ENCODE assay signal across 8 cellular contexts in genomic region chr1:1746566-1746909, GRCh38. TPM values are rescaled to one million over a fixed set of nuclear protein-coding genes. Genes with fewer than 3 reads are reported as not detected.
DNase-seq lines count a peak whose midpoint lies in the region; ATAC-seq and TF ChIP-seq lines count a peak whose summit lies in the region.
"Not testable (repeated sequence)": the region's sequence is repeated elsewhere in the genome, so short reads cannot be mapped to it uniquely, and the experiment has no call there.

No MANE protein-coding gene starts in this region.

- H3K4ac ChIP-seq in neuronal stem cell (ENCODE audit: low read length): not testable (repeated sequence)

- H3K79me1 ChIP-seq in neuronal stem cell (ENCODE audit: low read depth, low read length): not testable (repeated sequence)

- H2BK12ac ChIP-seq in neuronal stem cell (ENCODE audit: low read length): not testable (repeated sequence)

- H3K14ac ChIP-seq in neuronal stem cell (ENCODE audit: low read length): not testable (repeated sequence)

- H3K79me2 ChIP-seq in PC-9 (ENCODE audit: low read depth): not testable (repeated sequence)

- not testable (repeated sequence) for H3K9me3 Mint-ChIP-seq in activated naive CD8-positive, alpha-beta T cell treated with anti-CD3 and anti-CD28 coated beads for 36 hours

- no CpG with 5 or more reads among the region's 35 CpGs for WGBS in heart right ventricle, 2 donors
- no CpG with 5 or more reads among the region's 35 CpGs for WGBS in neuronal stem cell (ENCODE audit: extremely low coverage in 2 of 2, insufficient read length in 2 of 2, insufficient replicate concordance in 1 of 2), 2 donors

- H3K4me3 ChIP-seq in PC-9: peak overlapping the region; percentile 54; the same call in 1 of the 2 replicates
- peak overlapping the region in 6 of 10 donors; percentile 31 to 59 (median 52) for H3K4me3 ChIP-seq in heart right ventricle
- H3K4me3 ChIP-seq in neuronal stem cell (ENCODE audit: low read length in 2 of 2): peak overlapping the region in 1 of 2 donors; percentile 44
- peak overlapping the region; percentile 18 to 54 for H3K4me3 ChIP-seq in tibial artery

- not testable (repeated sequence) for H3K18ac ChIP-seq in neuronal stem cell (ENCODE audit: low read length)

- peak overlapping the region; percentile 34; the same call in 1 of the 2 replicates for H3K4me2 ChIP-seq in PC-9
- H3K4me2 ChIP-seq in neuronal stem cell (ENCODE audit: insufficient read depth, low read length, poor library complexity, severe bottlenecking): peak overlapping the region; percentile 43

- ATAC-seq in GM18520 (IDR thresholded peaks at IDR 0.05; ENCODE audit: unreplicated experiment): peak; percentile 63
- peak; percentile 85 for ATAC-seq in GM21576 (IDR thresholded peaks at IDR 0.05; ENCODE audit: unreplicated experiment)
- peak; percentile 70 for ATAC-seq in HG03095 (IDR thresholded peaks at IDR 0.05; ENCODE audit: unreplicated experiment)
- peak; percentile 93 to 97 (median 96) for ATAC-seq in heart right ventricle

- not testable (repeated sequence) for H3K9ac ChIP-seq in neuronal stem cell (ENCODE audit: low read depth, low read length, poor library complexity)

- TF ChIP-seq CTCF in PC-9 (conservative IDR thresholded peaks at IDR 0.05); heart right ventricle (IDR thresholded peaks at IDR 0.05); tibial artery (IDR thresholded peaks at IDR 0.05): not testable (repeated sequence)

- not testable (repeated sequence) for H3K27me3 Mint-ChIP-seq in activated naive CD8-positive, alpha-beta T cell treated with anti-CD3 and anti-CD28 coated beads for 36 hours

- peak overlapping the region; percentile 22 for H3K4me3 Mint-ChIP-seq in activated naive CD8-positive, alpha-beta T cell treated with anti-CD3 and anti-CD28 coated beads for 36 hours

- not testable (repeated sequence) for H3K27ac ChIP-seq in PC-9
- peak overlapping the region in 8 of 10 donors; percentile 70 to 97 (median 88) for H3K27ac ChIP-seq in heart right ventricle
- peak overlapping the region; percentile 96 for H3K27ac ChIP-seq in neuronal stem cell (replicated peaks; ENCODE audit: low read length)
- H3K27ac ChIP-seq in tibial artery: peak overlapping the region in 1 of 2 donors; percentile 79

- H3K27ac Mint-ChIP-seq in activated naive CD8-positive, alpha-beta T cell treated with anti-CD3 and anti-CD28 coated beads for 36 hours: not testable (repeated sequence)

- not testable (repeated sequence) for H4K20me1 ChIP-seq in PC-9 (ENCODE audit: insufficient read depth)

- H3K9me2 ChIP-seq in PC-9 (ENCODE audit: insufficient read depth): not testable (repeated sequence)

- H3K36me3 Mint-ChIP-seq in activated naive CD8-positive, alpha-beta T cell treated with anti-CD3 and anti-CD28 coated beads for 36 hours: not testable (repeated sequence)

- not testable (repeated sequence) for H4K8ac ChIP-seq in neuronal stem cell (ENCODE audit: low read depth, low read length)

- not testable (repeated sequence) for H2AK5ac ChIP-seq in neuronal stem cell (ENCODE audit: low read depth, low read length)

- H3K4me1 ChIP-seq in PC-9 (replicated peaks; ENCODE audit: insufficient read depth); heart right ventricle; neuronal stem cell (ENCODE audit: control insufficient read depth in 2 of 2, insufficient read depth in 1 of 2, low read depth in 1 of 2, low read length in 2 of 2); tibial artery: not testable (repeated sequence)

- CTCF ChIA-PET in PC-9 (lab: Charles Lee): not testable (repeated sequence)

- H2BK15ac ChIP-seq in neuronal stem cell (ENCODE audit: low read length): not testable (repeated sequence)

- H2BK5ac ChIP-seq in neuronal stem cell (ENCODE audit: low read length): not testable (repeated sequence)

- BruUV-seq in PC-9 (replicated peaks; lab: Mats Ljungman, UMichigan): not testable (repeated sequence)

- H3K27me3 ChIP-seq in PC-9 (ENCODE audit: insufficient read depth, low read depth); heart right ventricle; neuronal stem cell (ENCODE audit: control insufficient read depth in 3 of 3, insufficient read depth in 3 of 3, low read depth in 1 of 3, low read length in 3 of 3); tibial artery: not testable (repeated sequence)

- intact Hi-C loops in PC-9 (cut with micrococcal nuclease; ENCODE audit: unreplicated experiment); heart right ventricle (cut with DNase I): not testable (repeated sequence)
- intact Hi-C loops in tibial artery (cut with DNase I; ENCODE audit: low total_unique reads): loop anchor here (5.0 kb wide), 1 partner anchor 54 kb away; the partner anchor contains the start of gene SLC35E2B

- H3K23ac ChIP-seq in neuronal stem cell (ENCODE audit: low read depth, low read length, poor library complexity): not testable (repeated sequence)

- not testable (repeated sequence) for H3K36me3 ChIP-seq in PC-9 (ENCODE audit: low read depth); heart right ventricle; tibial artery
- peaks cover 2 to 13% of the 10 kb centered on the region in 2 donors for H3K36me3 ChIP-seq in neuronal stem cell (replicated peaks in 1 of 2; ENCODE audit: control insufficient read depth in 2 of 2, insufficient read depth in 2 of 2, low read length in 2 of 2)

- not testable (repeated sequence) for H3K4me1 Mint-ChIP-seq in activated naive CD8-positive, alpha-beta T cell treated with anti-CD3 and anti-CD28 coated beads for 36 hours

- not testable (repeated sequence) for H3K9me3 ChIP-seq in PC-9 (ENCODE audit: insufficient read depth, low read depth); heart right ventricle; neuronal stem cell (replicated peaks in 1 of 2; ENCODE audit: control insufficient read depth in 2 of 2, insufficient read depth in 1 of 2, low read depth in 1 of 2, low read length in 2 of 2); tibial artery

- not testable (repeated sequence) for DNase-seq in PC-9; activated naive CD8-positive, alpha-beta T cell treated with anti-CD3 and anti-CD28 coated beads for 36 hours; heart right ventricle; neuronal stem cell (ENCODE audit: low spot score); tibial artery

- not testable (repeated sequence) for H2AFZ ChIP-seq in PC-9
- peak overlapping the region; percentile 43 for H2AFZ ChIP-seq in neuronal stem cell (ENCODE audit: low read length)

- not testable (repeated sequence) for H2BK120ac ChIP-seq in neuronal stem cell (ENCODE audit: low read depth, low read length)

- H3F3A ChIP-seq in PC-9 (ENCODE audit: insufficient read depth, low read depth): not testable (repeated sequence)

- not testable (repeated sequence) for H4K91ac ChIP-seq in neuronal stem cell (ENCODE audit: low read depth, low read length, poor library complexity)

- POLR2A ChIA-PET in PC-9 (lab: Charles Lee; ENCODE audit: unreplicated experiment): interaction anchor here (0.6 kb wide), 1 partner anchor 60 kb away, joined by 3 read pairs; no protein-coding TSS in a partner anchor

RNA-seq across cellular contexts. Expression of gene CDK11A, which starts 22.4 kb away (rescaled TPM):
- total RNA-seq in PC-9 (2021) (36.2 and 42.2 TPM in 2 replicates), heart right ventricle (10 to 100 TPM; 11.6 to 26.3 (median 15.3) TPM)
- total RNA-seq in activated naive CD8-positive, alpha-beta T cell treated with anti-CD3 and anti-CD28 coated beads for 36 hours: 10 to 100 TPM; 64.2 to 65.0 TPM
- 10 to 100 TPM; 13.0 to 88.3 TPM for polyA plus RNA-seq in heart right ventricle
- polyA plus RNA-seq in neuronal stem cell (2013, experiment 1 of 2): 23.9 TPM
- polyA plus RNA-seq in neuronal stem cell (2013, experiment 2 of 2): 23.6 TPM

RNA-seq across cellular contexts. Expression of gene NADK, which starts 31.7 kb away (rescaled TPM):
- total RNA-seq in PC-9 (2021) (98.9 and 105 TPM in 2 replicates), heart right ventricle (10 to 100 TPM; 15.2 to 40.2 (median 21.9) TPM)
- 10 to 100 TPM; 74.7 to 77.1 TPM for total RNA-seq in activated naive CD8-positive, alpha-beta T cell treated with anti-CD3 and anti-CD28 coated beads for 36 hours
- polyA plus RNA-seq in heart right ventricle: 10 to 100 TPM; 26.2 to 37.5 TPM
- polyA plus RNA-seq in neuronal stem cell (2013, experiment 1 of 2): 45.5 TPM
- 43.7 TPM for polyA plus RNA-seq in neuronal stem cell (2013, experiment 2 of 2)

RNA-seq across cellular contexts. Expression of gene SLC35E2B, which starts 53.9 kb away (rescaled TPM):
- total RNA-seq in PC-9 (2021) (55.4 and 63.7 TPM in 2 replicates), heart right ventricle (10 to 100 TPM; 12.3 to 30.7 (median 17.0) TPM)
- 10 to 100 TPM; 19.3 to 20.1 TPM for total RNA-seq in activated naive CD8-positive, alpha-beta T cell treated with anti-CD3 and anti-CD28 coated beads for 36 hours
- polyA plus RNA-seq in heart right ventricle: 10 to 100 TPM in 1 of 2 donors, 1 to 10 TPM in 1; 8.4 to 21.1 TPM
- 35.7 TPM for polyA plus RNA-seq in neuronal stem cell (2013, experiment 1 of 2)
- 36.2 TPM for polyA plus RNA-seq in neuronal stem cell (2013, experiment 2 of 2)
